ENCODE assay signal across 12 cellular contexts in the genomic region with DNA sequence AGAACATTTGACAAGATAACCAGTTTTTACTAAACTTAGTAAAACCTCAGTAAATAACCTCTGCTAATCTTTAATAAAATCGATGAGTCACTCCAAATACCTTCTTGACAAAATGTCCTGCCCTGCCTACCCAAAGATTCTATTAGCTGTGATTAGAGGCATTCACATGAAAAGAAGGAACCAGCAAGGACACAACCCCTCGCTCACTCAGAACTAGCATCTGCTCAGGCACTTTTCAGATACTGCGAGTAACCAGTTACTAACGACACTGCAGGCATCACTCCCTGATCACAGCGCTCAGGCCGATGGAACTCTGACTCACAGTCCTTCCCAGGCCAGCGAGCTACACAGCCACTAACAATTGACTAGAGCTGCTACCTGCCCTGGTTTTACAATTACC. TPM values are rescaled to one million over a fixed set of nuclear protein-coding genes. Genes with fewer than 3 reads are reported as not detected.
DNase-seq lines count a peak whose midpoint lies in the region; ATAC-seq and TF ChIP-seq lines count a peak whose summit lies in the region.
"Had no signal": no experiment of that assay in that cellular context is flagged by ENCODE, and none has a peak within 500 bp of the region (broad histone marks: within the 10 kb centered on the region; RNA-seq: fewer than 3 reads in every experiment).

No MANE protein-coding gene starts in this region.

- H3K27ac ChIP-seq in HEK293 (ENCODE audit: extremely low read depth, low read depth, low read length): peak overlapping the region; percentile 31; the same call in 1 of the 2 replicates

- peaks cover 64 to 75% of the 10 kb centered on the region in 2 experiments for H3K36me3 ChIP-seq in HEK293 (ENCODE audit: control insufficient read depth in 2 of 2, insufficient read depth in 1 of 2, low read length in 2 of 2)

- CTCF ChIA-PET in HEK293 (lab: Yijun Ruan, JAX): interaction anchor here (1.5 to 2.2 kb wide), 2 partner anchors 23 to 113 kb away, joined by 3 to 5 read pairs; no protein-coding TSS in a partner anchor

- peaks cover 10% of the 10 kb centered on the region for H3K4me1 Mint-ChIP-seq in activated T-helper 17 cell treated with anti-CD3 and anti-CD28 coated beads, Interleukin-2, amount 50 U/mL, for 72 hours

- no peak overlapping the region for H3K4me3 ChIP-seq in HEK293 (ENCODE audit: low read depth, low read length)

- H3K9me3 ChIP-seq in HEK293 (ENCODE audit: control insufficient read depth, insufficient read depth, low read depth, low read length): no peaks in the 10 kb centered on the region

- POLR2A ChIA-PET in HEK293 (lab: Yijun Ruan, JAX): interaction anchor here (0.9 to 1.7 kb wide), 2 partner anchors 8 to 23 kb away, joined by 3 to 5 read pairs; no protein-coding TSS in a partner anchor

- H3K4me1 ChIP-seq in HEK293 (ENCODE audit: control insufficient read depth, insufficient read depth, low read length): peaks cover 14% of the 10 kb centered on the region

- peaks cover 98% of the 10 kb centered on the region for H3K36me3 Mint-ChIP-seq in activated T-helper 17 cell treated with anti-CD3 and anti-CD28 coated beads, Interleukin-2, amount 50 U/mL, for 72 hours (ENCODE audit: low read depth)

- TF ChIP-seq CTCF in HEK293 (tag by site-specific recombination; IDR thresholded peaks at IDR 0.05): no peak

- peak overlapping the region; percentile 67 for H3K27ac Mint-ChIP-seq in activated T-helper 17 cell treated with anti-CD3 and anti-CD28 coated beads, Interleukin-2, amount 50 U/mL, for 72 hours

- no peak for ATAC-seq in activated T-helper 17 cell treated with anti-CD3 and anti-CD28 coated beads, Interleukin-2, amount 50 U/mL, for 72 hours (replicated peaks)
- ATAC-seq in HG02852 (IDR thresholded peaks at IDR 0.05; ENCODE audit: unreplicated experiment) (no peak), GM21528 (IDR thresholded peaks at IDR 0.05; ENCODE audit: low FRiP score, unreplicated experiment) (no peak)
- ATAC-seq: left lobe of liver had no signal

- H3K27me3 Mint-ChIP-seq in activated T-helper 17 cell treated with anti-CD3 and anti-CD28 coated beads, Interleukin-2, amount 50 U/mL, for 72 hours: no peaks in the 10 kb centered on the region

- no peaks in the 10 kb centered on the region for H3K9me3 Mint-ChIP-seq in activated T-helper 17 cell treated with anti-CD3 and anti-CD28 coated beads, Interleukin-2, amount 50 U/mL, for 72 hours

- DNase-seq in AG08395 (ENCODE audit: low spot score) (peak; percentile 43), islet precursor cell (peak; percentile 97), cerebellar nuclear complex (lab: John Stamatoyannopoulos, UW) (no peak)
- no peak for DNase-seq in stimulated activated naive CD4-positive, alpha-beta T cell treated with Interleukin-2 at 50 U/mL for 16 hours (lab: John Stamatoyannopoulos, UW)
- DNase-seq: activated T-cell treated with anti-CD3 and anti-CD28 coated beads, Interleukin-2, amount 50 U/mL, for 48 hours; retina; T-helper 1 cell had no signal

- H3K4me3 Mint-ChIP-seq in activated T-helper 17 cell treated with anti-CD3 and anti-CD28 coated beads, Interleukin-2, amount 50 U/mL, for 72 hours: no peak overlapping the region

TF ChIP-seq in HEK293, 187 proteins besides CTCF, POLR2A, EP300 and RAD21 (continues in another document):
- TF ChIP-seq ZNF610 (tag by site-specific recombination; IDR thresholded peaks at IDR 0.05; ENCODE audit: borderline replicate concordance) (no peak), ZBTB20 (tag by site-specific recombination; IDR thresholded peaks at IDR 0.05) (no peak), ZFP69B (tag by site-specific recombination; IDR thresholded peaks at IDR 0.05) (no peak), ZNF707 (tag by site-specific recombination; IDR thresholded peaks at IDR 0.05) (no peak), ZNF148 (tag by site-specific recombination; IDR thresholded peaks at IDR 0.05; ENCODE audit: borderline replicate concordance) (no peak), ZSCAN30 (tag by site-specific recombination; IDR thresholded peaks at IDR 0.05) (no peak), ZNF530 (tag by site-specific recombination; IDR thresholded peaks at IDR 0.05; ENCODE audit: low read depth) (no peak), ZNF600 (tag by site-specific recombination; IDR thresholded peaks at IDR 0.05) (peak; percentile 68; the same call in 1 of the 2 replicates), ZNF404 (tag by site-specific recombination; IDR thresholded peaks at IDR 0.05) (no peak), PATZ1 (tag by site-specific recombination; IDR thresholded peaks at IDR 0.05) (no peak), TCF7L2 (IDR thresholded peaks at IDR 0.05; ENCODE audit: borderline replicate concordance, low read depth, low read length) (no peak), ZBTB17 (tag by site-specific recombination; IDR thresholded peaks at IDR 0.05) (peak; percentile 76), OVOL3 (tag by site-specific recombination; IDR thresholded peaks at IDR 0.05) (no peak), ZNF623 (tag by site-specific recombination; IDR thresholded peaks at IDR 0.05) (no peak), MZF1 (tag by site-specific recombination; IDR thresholded peaks at IDR 0.05; ENCODE audit: borderline replicate concordance) (no peak), SP2 (tag by site-specific recombination; IDR thresholded peaks at IDR 0.05) (no peak), SP7 (tag by site-specific recombination; IDR thresholded peaks at IDR 0.05) (peak; percentile 54), HOXD13 (CRISPR knock-in tag; IDR thresholded peaks at IDR 0.05; ENCODE audit: borderline replicate concordance) (no peak), ZNF266 (tag by site-specific recombination; IDR thresholded peaks at IDR 0.05; ENCODE audit: low read depth) (no peak), ZNF426 (tag by site-specific recombination; IDR thresholded peaks at IDR 0.05) (no peak), ZNF433 (tag by site-specific recombination; IDR thresholded peaks at IDR 0.05; ENCODE audit: low read depth) (no peak), ZNF311 (tag by site-specific recombination; IDR thresholded peaks at IDR 0.05; ENCODE audit: borderline replicate concordance) (no peak), TRIM28 (IDR thresholded peaks at IDR 0.05; ENCODE audit: borderline replicate concordance, low read length) (0 out of 2 replicates have a peak, but pooled peaks have one; percentile 32), ZNF629 (tag by site-specific recombination; IDR thresholded peaks at IDR 0.05) (peak; percentile 15; the same call in 1 of the 2 replicates)
- TF ChIP-seq, protein P1, sequence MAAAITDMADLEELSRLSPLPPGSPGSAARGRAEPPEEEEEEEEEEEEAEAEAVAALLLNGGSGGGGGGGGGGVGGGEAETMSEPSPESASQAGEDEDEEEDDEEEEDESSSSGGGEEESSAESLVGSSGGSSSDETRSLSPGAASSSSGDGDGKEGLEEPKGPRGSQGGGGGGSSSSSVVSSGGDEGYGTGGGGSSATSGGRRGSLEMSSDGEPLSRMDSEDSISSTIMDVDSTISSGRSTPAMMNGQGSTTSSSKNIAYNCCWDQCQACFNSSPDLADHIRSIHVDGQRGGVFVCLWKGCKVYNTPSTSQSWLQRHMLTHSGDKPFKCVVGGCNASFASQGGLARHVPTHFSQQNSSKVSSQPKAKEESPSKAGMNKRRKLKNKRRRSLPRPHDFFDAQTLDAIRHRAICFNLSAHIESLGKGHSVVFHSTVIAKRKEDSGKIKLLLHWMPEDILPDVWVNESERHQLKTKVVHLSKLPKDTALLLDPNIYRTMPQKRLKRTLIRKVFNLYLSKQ (tag by site-specific recombination; IDR thresholded peaks at IDR 0.05; ENCODE audit: borderline replicate concordance): no peak

RNA-seq across cellular contexts. Expression of gene PELP1, which starts 24.3 kb away (rescaled TPM):
- 100 to 1,000 TPM in 1 of 2 donors, 10 to 100 TPM in 1; 87.1 to 107 TPM for total RNA-seq in activated T-helper 17 cell treated with anti-CD3 and anti-CD28 coated beads, Interleukin-2, amount 50 U/mL, for 72 hours

RNA-seq across cellular contexts. Expression of gene ARRB2, which starts 30.8 kb away (rescaled TPM):
- 100 to 1,000 TPM; 281 to 307 TPM for total RNA-seq in activated T-helper 17 cell treated with anti-CD3 and anti-CD28 coated beads, Interleukin-2, amount 50 U/mL, for 72 hours

RNA-seq across cellular contexts. Expression of gene ALOX15, which starts 38.2 kb away (rescaled TPM):
- under 1 TPM in 1 of 2 donors, not detected in 1; 0.24 TPM for total RNA-seq in activated T-helper 17 cell treated with anti-CD3 and anti-CD28 coated beads, Interleukin-2, amount 50 U/mL, for 72 hours

RNA-seq across cellular contexts. Expression of gene MED11, which starts 51.6 kb away (rescaled TPM):
- 10 to 100 TPM; 25.3 to 25.7 TPM for total RNA-seq in activated T-helper 17 cell treated with anti-CD3 and anti-CD28 coated beads, Interleukin-2, amount 50 U/mL, for 72 hours

RNA-seq across cellular contexts. Expression of gene ZMYND15, which starts 60.0 kb away (rescaled TPM):
- total RNA-seq in activated T-helper 17 cell treated with anti-CD3 and anti-CD28 coated beads, Interleukin-2, amount 50 U/mL, for 72 hours: under 1 TPM in 1 of 2 donors, not detected in 1; 0.42 TPM

Comparison
In these comparisons a context has a peak if more than half of its experiments do, and no peak if none do; other contexts are left out.
1. DNase-seq: peak in AG08395 (single experiment) and islet precursor cell (single experiment); none in stimulated activated naive CD4-positive, alpha-beta T cell treated with Interleukin-2 at 50 U/mL for 16 hours (single experiment) and cerebellar nuclear complex (0 of 2).